In genomic region chr17:28661635-28662526, GRCh38 we compare ENCODE assay signal across 8 cellular contexts. TPM values are rescaled to one million over a fixed set of nuclear protein-coding genes. Genes with fewer than 3 reads are reported as not detected.
A peak's percentile ranks its signal among the peaks of the same experiment; 100 is the strongest.
DNase-seq lines count a peak whose midpoint lies in the region; ATAC-seq, FAIRE-seq and TF ChIP-seq lines count a peak whose summit lies in the region.

TSS of gene SDF2 (minus strand) at chr17:28661906. CDS start at chr17:28661876, 30 bp downstream.
TSS of gene SUPT6H (plus strand) at chr17:28662205. CDS start at chr17:28673402, 11,197 bp downstream.

- 0 to 1% (median 1%) methylated on average over 25 to 66 of the region's 66 CpGs for WGBS in adrenal gland, 4 donors
- 0% methylated on average over 66 of the region's 66 CpGs for WGBS in heart right ventricle, 2 donors
- under 1% methylated on average over 66 of the region's 66 CpGs for WGBS in prostate gland

- H3K27ac ChIP-seq in adrenal gland (peak within 1 kb of the TSS; percentile 88 to 100 (median 98)), heart right ventricle (peak within 1 kb of the TSS; percentile 84 to 99 (median 96)), prostate gland (peak within 1 kb of the TSS; percentile 98 to 99)

- peak; percentile 96 for FAIRE-seq in GM12892 (lab: Jason Lieb, UNC)

- TF ChIP-seq CTCF in adrenal gland (IDR thresholded peaks at IDR 0.05) (peak in 1 of 6 experiments; percentile 15), heart right ventricle (IDR thresholded peaks at IDR 0.05) (no peak), prostate gland (IDR thresholded peaks at IDR 0.05) (no peak)

- intact Hi-C loops in adrenal gland (cut with DNase I) (no loop called here), heart right ventricle (cut with DNase I) (loop anchor here in 3 of 10 donors (1.0 to 5.0 kb wide), 2 partner anchors 45 to 48 kb away; no protein-coding TSS in a partner anchor), prostate gland (cut with DNase I) (loop anchor here (2.0 to 5.0 kb wide), 2 partner anchors 17 to 50 kb away; partner anchors contain the start of genes BLTP2 and PROCA1)

- H3K36me3 ChIP-seq in adrenal gland (replicated peaks in 1 of 2) (peaks cover 0 to 22% of the 10 kb centered on the region in 2 donors), heart right ventricle (peaks cover 0 to 56% (median 4%) of the 10 kb centered on the region in 9 donors), prostate gland (peaks cover 0 to 6% of the 10 kb centered on the region in 2 donors)

- H3K4me3 ChIP-seq in adrenal gland (peak within 1 kb of the TSS; percentile 50 to 97 (median 82)), heart right ventricle (peak within 1 kb of the TSS; percentile 60 to 89 (median 78)), prostate gland (peak within 1 kb of the TSS; percentile 78 to 84)

- peak; percentile 81 for DNase-seq in GM12892 (ENCODE audit: insufficient read length)
- peak; percentile 72 for DNase-seq in NCI-H146 treated with DMSO at 0.1 percent for 48 hours (lab: John Stamatoyannopoulos, UW; ENCODE audit: unreplicated experiment)
- DNase-seq in T-helper 1 cell = peak; percentile 80 to 95 (median 91)
- DNase-seq in adrenal gland = peak; percentile 88 to 95 (median 92)
- DNase-seq in heart right ventricle = peak; percentile 89 to 95
- DNase-seq in prostate gland (ENCODE audit: low spot score) = peak; percentile 90
- DNase-seq in ureter (ENCODE audit: low spot score) = peak; percentile 92

- H3K9me3 ChIP-seq in adrenal gland (replicated peaks in 1 of 3) = no peaks in the 10 kb centered on the region
- no peaks in the 10 kb centered on the region for H3K9me3 ChIP-seq in heart right ventricle
- H3K9me3 ChIP-seq in prostate gland = no peaks in the 10 kb centered on the region

- no peaks in the 10 kb centered on the region for H3K27me3 ChIP-seq in adrenal gland
- H3K27me3 ChIP-seq in heart right ventricle = no peaks in the 10 kb centered on the region
- no peaks in the 10 kb centered on the region for H3K27me3 ChIP-seq in prostate gland (replicated peaks; ENCODE audit: insufficient read depth)

- TF ChIP-seq POLR2A in GM12892 (IDR thresholded peaks at IDR 0.05; ENCODE audit: low read depth, low read length) (peak; percentile 88; the same call in 1 of the 2 replicates), adrenal gland (IDR thresholded peaks at IDR 0.05) (peak; percentile 77 to 83), prostate gland (IDR thresholded peaks at IDR 0.05) (peak; percentile 89)

- ATAC-seq in HG02852 (IDR thresholded peaks at IDR 0.05; ENCODE audit: unreplicated experiment) = peak; percentile 88
- peak; percentile 93 to 98 (median 97) for ATAC-seq in heart right ventricle

- H3K4me1 ChIP-seq in adrenal gland (replicated peaks in 1 of 2) (peaks cover 0 to 45% of the 10 kb centered on the region in 2 donors), heart right ventricle (peaks cover 10 to 51% (median 39%) of the 10 kb centered on the region in 9 donors), prostate gland (replicated peaks) (peaks cover 8% of the 10 kb centered on the region)

RNA-seq across cellular contexts. Expression of gene SDF2, which starts in this region (rescaled TPM):
- polyA plus RNA-seq in GM12892 (2012; ENCODE audit: missing spikeins) = 34.9 TPM
- total RNA-seq in adrenal gland (100 to 1,000 TPM in 2 of 8 donors, 10 to 100 TPM in 6; 58.5 to 124 (median 84.5) TPM), heart right ventricle (10 to 100 TPM; 26.6 to 38.8 (median 29.9) TPM), prostate gland (10 to 100 TPM; 53.3 to 80.1 TPM), ureter (49.2 TPM)
- polyA plus RNA-seq in adrenal gland (100 to 1,000 TPM in 1 of 3 donors, 10 to 100 TPM in 2; 50.6 to 121 (median 52.7) TPM), heart right ventricle (10 to 100 TPM; 16.8 to 54.7 TPM)

RNA-seq across cellular contexts. Expression of gene SUPT6H, which starts in this region (rescaled TPM):
- 30.1 TPM for polyA plus RNA-seq in GM12892 (2012; ENCODE audit: missing spikeins)
- 100 to 1,000 TPM in 1 of 8 donors, 10 to 100 TPM in 7; 48.1 to 125 (median 64.6) TPM for total RNA-seq in adrenal gland
- 10 to 100 TPM; 58.9 to 76.4 (median 74.2) TPM for polyA plus RNA-seq in adrenal gland
- 10 to 100 TPM; 44.1 to 54.1 (median 50.5) TPM for total RNA-seq in heart right ventricle
- polyA plus RNA-seq in heart right ventricle = 10 to 100 TPM; 19.3 to 34.2 TPM
- total RNA-seq in prostate gland = 100 to 1,000 TPM in 1 of 2 donors, 10 to 100 TPM in 1; 52.7 to 138 TPM
- total RNA-seq in ureter = 96.9 TPM

Comparison
In these comparisons a context has a peak if more than half of its experiments do, and no peak if none do; other contexts are left out.
1. Peak in every context shown above with its lines: DNase-seq, ATAC-seq, H3K4me3 ChIP-seq and H3K27ac ChIP-seq.